In the genomic region with DNA sequence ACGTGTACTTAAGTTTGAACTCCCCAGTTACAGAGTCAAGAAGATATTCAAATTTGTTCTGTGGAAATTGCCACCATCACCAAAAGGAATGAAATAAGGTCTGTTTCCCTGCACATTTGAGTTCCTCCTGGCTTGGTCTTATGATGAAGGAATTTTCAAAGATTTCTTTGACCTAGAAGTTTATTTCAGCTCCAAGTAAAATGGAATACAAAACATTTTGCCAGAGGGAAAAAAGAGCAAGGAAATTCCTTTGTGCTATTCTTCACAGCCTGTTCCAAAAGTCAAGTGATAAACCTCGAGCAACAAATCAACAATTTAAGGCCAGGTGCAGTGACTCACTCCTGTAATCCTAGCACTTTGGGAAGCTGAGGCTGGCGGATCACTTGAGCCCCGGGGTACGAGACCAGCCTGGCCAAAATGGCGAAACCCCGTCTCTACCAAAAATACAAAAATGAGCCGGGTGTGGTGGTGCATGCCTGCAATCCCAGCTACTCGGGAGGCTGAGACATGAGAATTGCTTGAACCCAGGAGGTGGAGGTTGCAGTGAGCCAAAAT, we compare ENCODE assay signal across 22 cellular contexts. TPM values are rescaled to one million over a fixed set of nuclear protein-coding genes. Genes with fewer than 3 reads are reported as not detected.
DNase-seq lines count a peak whose midpoint lies in the region; ATAC-seq, FAIRE-seq and TF ChIP-seq lines count a peak whose summit lies in the region.
"Had no signal": no experiment of that assay in that cellular context is flagged by ENCODE, and none has a peak within 500 bp of the region (broad histone marks: within the 10 kb centered on the region; RNA-seq: fewer than 3 reads in every experiment).

No MANE protein-coding gene starts in this region.

- POLR2A ChIA-PET in GM12878 (lab: Charles Lee): interaction anchor here (0.6 to 2.2 kb wide), 6 partner anchors 11 to 135 kb away, joined by 3 to 8 read pairs (median 4); no protein-coding TSS in a partner anchor

- H3K27ac ChIP-seq in OCI-LY1 (ENCODE audit: low read depth, low read length, poor library complexity, severe bottlenecking) (no peak overlapping the region), GM12878 (ENCODE audit: control insufficient read depth, insufficient read depth) (no peak overlapping the region), testis (no peak overlapping the region)
- H3K27ac ChIP-seq: BLaER1 treated with 17β-estradiol and CSF1 and Interleukin-3, amounts not matched to agents 10 nM and 100 nM had no signal

- H3K9me3 ChIP-seq in OCI-LY1 (ENCODE audit: low read length) (no peaks in the 10 kb centered on the region), GM12878 (replicated peaks; ENCODE audit: control insufficient read depth, insufficient read depth, low read length) (no peaks in the 10 kb centered on the region), testis (no peaks in the 10 kb centered on the region)
- H3K9me3 ChIP-seq: BLaER1 treated with 17β-estradiol and CSF1 and Interleukin-3, amounts not matched to agents 10 nM and 100 nM had no signal

- H2AFZ ChIP-seq in OCI-LY1 (ENCODE audit: low read length): no peak overlapping the region
- H2AFZ ChIP-seq in GM12878 (ENCODE audit: control insufficient read depth, low read depth, low read length): no peak overlapping the region

- H3K9ac ChIP-seq in OCI-LY1 (ENCODE audit: low read length) (no peak overlapping the region; the same call in 1 of the 2 replicates), GM12878 (ENCODE audit: control insufficient read depth, insufficient read depth, low read length) (peak overlapping the region; percentile 35; the same call in 1 of the 2 replicates)
- H3K9ac ChIP-seq: BLaER1 treated with 17β-estradiol and CSF1 and Interleukin-3, amounts not matched to agents 10 nM and 100 nM had no signal

- no peak overlapping the region for H3K4me3 ChIP-seq in OCI-LY1 (ENCODE audit: low read depth, low read length, poor library complexity, severe bottlenecking)
- peak overlapping the region; percentile 35; the same call in 1 of the 2 replicates for H3K4me3 ChIP-seq in GM12878
- H3K4me3 ChIP-seq in testis: no peak overlapping the region
- H3K4me3 ChIP-seq: BLaER1 treated with 17β-estradiol and CSF1 and Interleukin-3, amounts not matched to agents 10 nM and 100 nM had no signal

- CTCF ChIA-PET in GM12878 (lab: Yijun Ruan, JAX): interaction anchor here (0.6 to 3.9 kb wide), 11 partner anchors 15 to 561 kb away, joined by 3 to 16 read pairs (median 5); no protein-coding TSS in a partner anchor

- H3K36me3 ChIP-seq in OCI-LY1 (ENCODE audit: insufficient read depth, low read length) (peaks cover 26% of the 10 kb centered on the region; the same call in 1 of the 2 replicates), GM12878 (ENCODE audit: control insufficient read depth in 2 of 2, insufficient read depth in 2 of 2, low read length in 1 of 2) (no peaks in the 10 kb centered on the region; a peak in 1 of 4 replicates), testis (ENCODE audit: low read depth, missing control alignments) (no peaks in the 10 kb centered on the region)

- no peaks in the 10 kb centered on the region for H3K9me3 Mint-ChIP-seq in activated T-cell treated with anti-CD3 and anti-CD28 coated beads, Interleukin-2, amount 50 U/mL, for 4 hours
- H3K9me3 Mint-ChIP-seq: CD8-positive, alpha-beta memory T cell had no signal

- DNase-seq in GM12892 (ENCODE audit: insufficient read length) (no peak), GM12878 (ENCODE audit: low read depth, low spot score) (no peak), myocyte (ENCODE audit: low read depth) (peak; percentile 19), testis (no peak), 8988T (no peak), SHP77 (lab: John Stamatoyannopoulos, UW) (no peak)
- no peak for DNase-seq in activated T-cell treated with anti-CD3 and anti-CD28 coated beads, Interleukin-2, amount 50 U/mL, for 4 hours
- DNase-seq: CD8-positive, alpha-beta memory T cell; DMS79 treated with DMSO at 0.1 percent for 48 hours; GOT3; Karpas-422; MV-4-11; NCI-H1417 treated with DMSO at 0.1 percent for 48 hours; NCI-H2029; NCI-H2171 treated with DMSO at 0.1 percent for 48 hours; NCI-H748 treated with DMSO at 0.1 percent for 48 hours; SIG-M5 had no signal

- RAD21 ChIA-PET in GM12878 (lab: Charles Lee; ENCODE audit: unreplicated experiment): interaction anchor here (0.6 to 2.2 kb wide), 9 partner anchors 17 to 162 kb away, joined by 3 to 10 read pairs (median 4); a partner anchor contains a TSS

- H3K4me2 ChIP-seq in OCI-LY1 (ENCODE audit: low read length): peak overlapping the region; percentile 93; the same call in 1 of the 2 replicates
- peak overlapping the region; percentile 22; the same call in 1 of the 2 replicates for H3K4me2 ChIP-seq in GM12878 (ENCODE audit: control insufficient read depth, insufficient read depth)

- no peak for TF ChIP-seq EP300 in GM12878 (IDR thresholded peaks at IDR 0.05; ENCODE audit: borderline replicate concordance in 1 of 2, control insufficient read depth in 1 of 2, low read depth in 2 of 2, low read length in 2 of 2)

- 75% methylated on average over 9 of the region's 9 CpGs for WGBS in GM12878 (ENCODE audit: insufficient coverage, insufficient replicate concordance, low lambda C conversion rate, missing lambda C conversion rate)
- WGBS in testis, 2 donors: 56 to 74% methylated on average over 9 of the region's 9 CpGs

- H3K27me3 ChIP-seq in OCI-LY1 (ENCODE audit: insufficient read depth, low read length) (no peaks in the 10 kb centered on the region), GM12878 (replicated peaks in 1 of 2; ENCODE audit: control insufficient read depth in 2 of 2, insufficient read depth in 2 of 2, low read length in 1 of 2) (no peaks in the 10 kb centered on the region), testis (no peaks in the 10 kb centered on the region)
- H3K27me3 ChIP-seq: BLaER1 treated with 17β-estradiol and CSF1 and Interleukin-3, amounts not matched to agents 10 nM and 100 nM had no signal

- no peak for TF ChIP-seq RAD21 in GM12878 (IDR thresholded peaks at IDR 0.05; ENCODE audit: insufficient read depth, low read depth, low read length)

- H3K27me3 Mint-ChIP-seq in activated T-cell treated with anti-CD3 and anti-CD28 coated beads, Interleukin-2, amount 50 U/mL, for 4 hours (ENCODE audit: low read depth): no peaks in the 10 kb centered on the region

- H4K20me1 ChIP-seq in OCI-LY1 (ENCODE audit: insufficient read depth, low read length) (no peaks in the 10 kb centered on the region), GM12878 (ENCODE audit: control insufficient read depth, insufficient read depth) (no peaks in the 10 kb centered on the region)

- intact Hi-C loops in GM12878 (cut with micrococcal nuclease; ENCODE audit: unreplicated experiment) (no loop called here), testis (cut with DNase I; ENCODE audit: low total_unique reads) (no loop called here)

- H3K36me3 Mint-ChIP-seq in activated T-cell treated with anti-CD3 and anti-CD28 coated beads, Interleukin-2, amount 50 U/mL, for 4 hours (ENCODE audit: insufficient read depth): peaks cover 8% of the 10 kb centered on the region

- TF ChIP-seq POLR2A in GM12892 (IDR thresholded peaks at IDR 0.05; ENCODE audit: low read depth, low read length): no peak
- no peak for TF ChIP-seq POLR2A in GM12878 (IDR thresholded peaks at IDR 0.05; ENCODE audit: low read depth, low read length)
- TF ChIP-seq POLR2A in testis (IDR thresholded peaks at IDR 0.05): no peak

- peaks cover 32% of the 10 kb centered on the region for H3K4me1 Mint-ChIP-seq in activated T-cell treated with anti-CD3 and anti-CD28 coated beads, Interleukin-2, amount 50 U/mL, for 4 hours (ENCODE audit: low read depth)

- no peak overlapping the region for H3K4me3 Mint-ChIP-seq in activated T-cell treated with anti-CD3 and anti-CD28 coated beads, Interleukin-2, amount 50 U/mL, for 4 hours

- H3K79me2 ChIP-seq in OCI-LY1 (ENCODE audit: insufficient read depth, low read length) (peaks cover 43% of the 10 kb centered on the region), GM12878 (ENCODE audit: control insufficient read depth, insufficient read depth, low read length) (peaks cover 50% of the 10 kb centered on the region)

- BruUV-seq in GM12878 (replicated peaks; lab: Mats Ljungman, UMichigan): no TSS peak

- peaks cover 39% of the 10 kb centered on the region for H3K4me1 ChIP-seq in OCI-LY1 (ENCODE audit: insufficient read depth, low read length, severe bottlenecking)
- no peaks in the 10 kb centered on the region; the same call in 1 of the 2 replicates for H3K4me1 ChIP-seq in GM12878 (ENCODE audit: control insufficient read depth, insufficient read depth, low read length)
- no peaks in the 10 kb centered on the region for H3K4me1 ChIP-seq in testis

- H3K9me2 ChIP-seq in OCI-LY1 (ENCODE audit: low read depth, low read length): no peaks in the 10 kb centered on the region

- TF ChIP-seq CTCF in OCI-LY1 (IDR thresholded peaks at IDR 0.05; ENCODE audit: low read length) (no peak), GM12878 (IDR thresholded peaks at IDR 0.05 in 2 of 3, conservative IDR thresholded peaks at IDR 0.05 in 1 of 3; ENCODE audit: control insufficient read depth in 2 of 3, extremely low read depth in 1 of 3, insufficient read depth in 1 of 3, low read depth in 3 of 3, low read length in 3 of 3) (no peak), testis (IDR thresholded peaks at IDR 0.05) (no peak)

- H3F3A ChIP-seq in OCI-LY1 (ENCODE audit: insufficient read depth, low read length): no peaks in the 10 kb centered on the region

- no peak for ATAC-seq in GM12878
- ATAC-seq in activated T-cell treated with anti-CD3 and anti-CD28 coated beads, Interleukin-2, amount 50 U/mL, for 4 hours: no peak

- in situ Hi-C loops in GM12878 (cut with MboI): no loop called here

- SMC1A ChIA-PET in GM12878 (lab: Charles Lee; ENCODE audit: uncharacterized antibody, unreplicated experiment): interaction anchor here (0.6 to 6.1 kb wide), 15 partner anchors 11 to 384 kb away, joined by 3 to 28 read pairs (median 4); no protein-coding TSS in a partner anchor

- peak; percentile 81 for FAIRE-seq in GM12892 (lab: Jason Lieb, UNC)
- FAIRE-seq in GM12878 (lab: Jason Lieb, UNC): no peak
- FAIRE-seq: A204.1, D721Med, GM18507 had no signal

RNA-seq across cellular contexts. Expression of a gene that starts 3.4 kb away (rescaled TPM):
- 12.5 TPM for polyA plus RNA-seq in GM12892 (2012; ENCODE audit: missing spikeins)
- total RNA-seq in GM12878 (2013; cell fraction: nucleolus; rRNA removed): 32.9 and 35.0 TPM in 2 replicates
- 8.1 and 8.5 TPM in 2 replicates for total RNA-seq in GM12878 (2014; rRNA removed)
- total RNA-seq in GM12878 (2014; rRNA removed; fragmentation: Illumina TruSeq; extraction: Trizol): 15.7 and 16.6 TPM in 2 replicates
- 20.1 and 21.5 TPM in 2 replicates for total RNA-seq in GM12878 (2021)
- 8.7 TPM for polyA plus RNA-seq in GM12878 (2011; ENCODE audit: low read depth)
- 14.4 and 19.6 TPM in 2 replicates for polyA plus RNA-seq in GM12878 (2011; rRNA removed)
- polyA plus RNA-seq in GM12878 (2011; cell fraction: cytosol; rRNA removed): 7.8 and 8.0 TPM in 2 replicates
- polyA plus RNA-seq in GM12878 (2011; cell fraction: nucleus; rRNA removed): 12.2 and 14.9 TPM in 2 replicates
- 9.4 and 12.6 TPM in 2 replicates for polyA plus RNA-seq in GM12878 (2012)
- polyA plus RNA-seq in GM12878 (2014; fragmentation: Illumina TruSeq; extraction: Trizol): 20.3 and 25.3 TPM in 2 replicates
- polyA plus RNA-seq in GM12878 (2014; fragmentation: Nextera tagmentation; extraction: Ambion mirVana): 1 to 10 TPM; 6.2 to 9.5 TPM
- 9.9 and 10.7 TPM in 2 replicates for polyA plus RNA-seq in GM12878 (2014; rRNA removed)
- 1 to 10 TPM; 8.4 to 9.0 TPM for polyA plus RNA-seq in GM12878 (2016; fragmentation: Nextera tagmentation; extraction: Ambion mirVana)
- polyA minus RNA-seq in GM12878 (2011; rRNA and poly(A)+ RNA removed): 12.3 and 14.2 TPM in 2 replicates
- polyA minus RNA-seq in GM12878 (2011; cell fraction: cytosol; rRNA and poly(A)+ RNA removed): 8.2 and 9.4 TPM in 2 replicates
- polyA minus RNA-seq in GM12878 (2011; cell fraction: nucleus; rRNA and poly(A)+ RNA removed): 5.9 and 10.3 TPM in 2 replicates
- 5.0 and 5.5 TPM in 2 replicates for total RNA-seq in myocyte
- polyA plus RNA-seq in myocyte (2012): 5.4 TPM
- total RNA-seq in activated T-cell treated with anti-CD3 and anti-CD28 coated beads, Interleukin-2, amount 50 U/mL, for 4 hours: 10 to 100 TPM; 27.4 to 30.0 (median 28.9) TPM
- total RNA-seq in testis: 1 to 10 TPM; 4.7 to 6.4 TPM
- polyA plus RNA-seq in testis (ENCODE audit: insufficient read depth, low read depth, low replicate concordance): 4.1 TPM

RNA-seq across cellular contexts. Expression of a gene that starts 28.4 kb away (rescaled TPM):
- 55.3 TPM for polyA plus RNA-seq in GM12892 (2012; ENCODE audit: missing spikeins)
- total RNA-seq in GM12878 (2013; cell fraction: nucleolus; rRNA removed): 46.3 and 52.5 TPM in 2 replicates
- total RNA-seq in GM12878 (2014; rRNA removed) (21.9 and 23.4 TPM in 2 replicates), GM12878 (2014; rRNA removed; fragmentation: Illumina TruSeq; extraction: Trizol) (42.8 and 43.5 TPM in 2 replicates), GM12878 (2021) (45.8 and 46.9 TPM in 2 replicates), myocyte (38.0 and 39.5 TPM in 2 replicates), testis (10 to 100 TPM; 29.4 to 30.0 TPM)
- polyA plus RNA-seq in GM12878 (2011; ENCODE audit: low read depth): 27.8 TPM
- polyA plus RNA-seq in GM12878 (2011; rRNA removed) (49.8 and 66.3 TPM in 2 replicates), GM12878 (2014; fragmentation: Illumina TruSeq; extraction: Trizol) (91.1 and 120 TPM in 2 replicates), GM12878 (2014; fragmentation: Nextera tagmentation; extraction: Ambion mirVana) (10 to 100 TPM; 20.8 to 37.1 TPM), GM12878 (2014; rRNA removed) (90.8 and 97.2 TPM in 2 replicates), GM12878 (2016; fragmentation: Nextera tagmentation; extraction: Ambion mirVana) (100 to 1,000 TPM; 115 to 121 TPM), testis (ENCODE audit: insufficient read depth, low read depth, low replicate concordance) (44.7 TPM)
- polyA plus RNA-seq in GM12878 (2011; cell fraction: cytosol; rRNA removed): 34.9 and 37.1 TPM in 2 replicates
- polyA plus RNA-seq in GM12878 (2011; cell fraction: nucleus; rRNA removed): 29.6 and 33.9 TPM in 2 replicates
- polyA plus RNA-seq in GM12878 (2012): 35.1 and 42.7 TPM in 2 replicates
- 15.6 and 17.9 TPM in 2 replicates for polyA minus RNA-seq in GM12878 (2011; rRNA and poly(A)+ RNA removed)
- 23.9 and 26.9 TPM in 2 replicates for polyA minus RNA-seq in GM12878 (2011; cell fraction: cytosol; rRNA and poly(A)+ RNA removed)
- polyA minus RNA-seq in GM12878 (2011; cell fraction: nucleus; rRNA and poly(A)+ RNA removed): 10.9 and 12.7 TPM in 2 replicates
- 68.9 TPM for polyA plus RNA-seq in myocyte (2012)
- total RNA-seq in activated T-cell treated with anti-CD3 and anti-CD28 coated beads, Interleukin-2, amount 50 U/mL, for 4 hours: 10 to 100 TPM; 61.4 to 65.3 (median 64.3) TPM

RNA-seq across cellular contexts. Expression of a gene that starts 37.6 kb away (rescaled TPM):
- 21.6 TPM for polyA plus RNA-seq in GM12892 (2012; ENCODE audit: missing spikeins)
- total RNA-seq in GM12878 (2013; cell fraction: nucleolus; rRNA removed): 17.8 and 22.3 TPM in 2 replicates
- total RNA-seq in GM12878 (2014; rRNA removed) (39.2 and 46.4 TPM in 2 replicates), GM12878 (2014; rRNA removed; fragmentation: Illumina TruSeq; extraction: Trizol) (51.8 and 53.8 TPM in 2 replicates), GM12878 (2021) (24.7 and 24.8 TPM in 2 replicates), myocyte (15.6 and 18.3 TPM in 2 replicates), testis (10 to 100 TPM; 41.9 to 43.4 TPM)
- polyA plus RNA-seq in GM12878 (2011; ENCODE audit: low read depth): 13.5 TPM
- polyA plus RNA-seq in GM12878 (2011; rRNA removed) (27.2 and 33.6 TPM in 2 replicates), GM12878 (2014; fragmentation: Illumina TruSeq; extraction: Trizol) (41.1 and 50.1 TPM in 2 replicates), GM12878 (2014; fragmentation: Nextera tagmentation; extraction: Ambion mirVana) (10 to 100 TPM; 15.1 to 17.8 TPM), GM12878 (2014; rRNA removed) (30.1 and 30.8 TPM in 2 replicates), GM12878 (2016; fragmentation: Nextera tagmentation; extraction: Ambion mirVana) (10 to 100 TPM; 18.5 to 21.7 TPM), testis (ENCODE audit: insufficient read depth, low read depth, low replicate concordance) (24.8 TPM)
- polyA plus RNA-seq in GM12878 (2011; cell fraction: cytosol; rRNA removed): 18.8 and 19.8 TPM in 2 replicates
- polyA plus RNA-seq in GM12878 (2011; cell fraction: nucleus; rRNA removed): 11.3 and 15.2 TPM in 2 replicates
- polyA plus RNA-seq in GM12878 (2012): 21.3 and 22.1 TPM in 2 replicates
- 21.9 and 26.7 TPM in 2 replicates for polyA minus RNA-seq in GM12878 (2011; rRNA and poly(A)+ RNA removed)
- polyA minus RNA-seq in GM12878 (2011; cell fraction: cytosol; rRNA and poly(A)+ RNA removed): 10.8 and 12.8 TPM in 2 replicates
- 6.0 and 10.4 TPM in 2 replicates for polyA minus RNA-seq in GM12878 (2011; cell fraction: nucleus; rRNA and poly(A)+ RNA removed)
- polyA plus RNA-seq in myocyte (2012): 17.1 TPM
- 10 to 100 TPM; 37.4 to 43.5 (median 38.8) TPM for total RNA-seq in activated T-cell treated with anti-CD3 and anti-CD28 coated beads, Interleukin-2, amount 50 U/mL, for 4 hours
